ENCODE assay signal across 9 cellular contexts in the genomic region with DNA sequence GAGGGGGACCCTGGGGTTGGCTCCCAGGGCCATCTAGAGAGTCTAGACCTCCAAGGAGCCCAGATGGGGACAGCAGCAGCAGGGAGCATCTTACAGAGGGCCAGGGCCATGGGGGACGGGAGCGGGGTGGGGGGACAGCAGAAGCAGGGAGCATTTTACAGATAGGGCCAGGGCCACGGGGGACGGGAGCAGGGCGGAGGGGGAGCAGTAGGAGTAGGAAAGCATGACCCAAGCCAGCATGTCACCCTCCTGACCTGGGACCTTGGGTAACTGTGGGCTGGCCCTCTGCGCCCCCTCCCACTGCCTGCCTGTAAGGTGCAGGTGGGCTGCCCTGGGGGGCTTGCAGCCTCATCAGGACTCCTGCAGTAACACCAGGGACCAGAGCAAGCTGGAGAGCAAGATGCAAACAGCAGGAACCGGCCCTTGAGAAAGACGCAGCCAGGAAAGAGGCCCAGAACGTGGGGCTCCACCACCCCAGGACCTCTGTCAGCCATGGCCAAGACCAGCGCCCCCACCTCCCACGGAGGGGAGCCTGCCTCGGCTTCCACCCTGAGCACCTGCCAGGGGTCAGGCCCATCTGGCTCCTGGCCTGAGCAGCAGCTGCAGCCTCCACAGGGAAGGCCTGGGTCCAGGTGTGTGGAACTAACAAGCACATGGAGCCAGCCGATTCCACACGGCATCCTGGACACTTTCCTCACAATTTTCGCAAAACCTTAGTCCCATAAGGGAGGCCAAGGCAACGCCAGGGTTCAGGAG. TPM values are rescaled to one million over a fixed set of nuclear protein-coding genes. Genes with fewer than 3 reads are reported as not detected.
DNase-seq lines count a peak whose midpoint lies in the region; ATAC-seq and TF ChIP-seq lines count a peak whose summit lies in the region.
"Had no signal": no experiment of that assay in that cellular context is flagged by ENCODE, and none has a peak within 500 bp of the region (broad histone marks: within the 10 kb centered on the region; RNA-seq: fewer than 3 reads in every experiment).

No MANE protein-coding gene starts in this region.

- ATAC-seq in mucosa of descending colon (no peak), GM18909 (IDR thresholded peaks at IDR 0.05; ENCODE audit: poor library complexity, unreplicated experiment) (no peak), GM21619 (IDR thresholded peaks at IDR 0.05; ENCODE audit: unreplicated experiment) (no peak)

- in situ Hi-C loops in astrocyte of the cerebellum (cut with HindIII; ENCODE audit: low sequenced_read_pairs): no loop called here

- intact Hi-C loops in mucosa of descending colon (cut with DNase I, micrococcal nuclease): no loop called here

- peak overlapping the region; percentile 56 for H3K4me3 ChIP-seq in AG09309 (ENCODE audit: control insufficient read depth, low read depth, low read length)
- peak overlapping the region; percentile 1; the same call in 1 of the 2 replicates for H3K4me3 ChIP-seq in HEK293 (ENCODE audit: low read depth, low read length)
- H3K4me3 ChIP-seq in astrocyte of the cerebellum (ENCODE audit: low read depth, low read length): peak overlapping the region; percentile 64
- H3K4me3 ChIP-seq in mucosa of descending colon: no peak overlapping the region

- DNase-seq in AG09309 (ENCODE audit: low read depth) (no peak), astrocyte of the cerebellum (ENCODE audit: low read depth) (no peak), mucosa of descending colon (peak in 2 of 3 donors; percentile 40 to 59), HT-29 (ENCODE audit: low spot score) (no peak), activated gamma-delta T cell (lab: John Stamatoyannopoulos, UW) (no peak)
- DNase-seq: NCI-H774 had no signal

- no peak for TF ChIP-seq CTCF in AG09309 (IDR thresholded peaks at IDR 0.05; ENCODE audit: control insufficient read depth, insufficient read depth, low read depth, low read length, missing control alignments)
- no peak for TF ChIP-seq CTCF in HEK293 (tag by site-specific recombination; IDR thresholded peaks at IDR 0.05)
- no peak for TF ChIP-seq CTCF in astrocyte of the cerebellum (IDR thresholded peaks at IDR 0.05; ENCODE audit: low read depth, low read length, missing control alignments)
- TF ChIP-seq CTCF in mucosa of descending colon (IDR thresholded peaks at IDR 0.05): no peak

- H3K4me1 ChIP-seq in HEK293 (ENCODE audit: control insufficient read depth, insufficient read depth, low read length): peaks cover 29% of the 10 kb centered on the region
- peaks cover 40% of the 10 kb centered on the region for H3K4me1 ChIP-seq in mucosa of descending colon (ENCODE audit: low read depth)

- no peaks in the 10 kb centered on the region for H3K9me3 ChIP-seq in HEK293 (ENCODE audit: control insufficient read depth, insufficient read depth, low read depth, low read length)
- H3K9me3 ChIP-seq in mucosa of descending colon: no peaks in the 10 kb centered on the region

- H3K27ac ChIP-seq in HEK293 (ENCODE audit: extremely low read depth, low read depth, low read length): peak overlapping the region; percentile 97; the same call in 1 of the 2 replicates

- CTCF ChIA-PET in HEK293 (lab: Yijun Ruan, JAX): interaction anchor here (0.6 to 1.8 kb wide), 5 partner anchors 15 to 582 kb away, joined by 3 to 6 read pairs (median 4); no protein-coding TSS in a partner anchor

- H3K36me3 ChIP-seq in HEK293 (ENCODE audit: control insufficient read depth in 2 of 2, insufficient read depth in 1 of 2, low read length in 2 of 2): peaks cover 0 to 42% of the 10 kb centered on the region in 2 experiments; a peak in 1 of 3 replicates
- H3K36me3 ChIP-seq in mucosa of descending colon (ENCODE audit: low read depth): no peaks in the 10 kb centered on the region

- POLR2A ChIA-PET in HEK293 (lab: Yijun Ruan, JAX): interaction anchor here (1.0 to 2.7 kb wide), 5 partner anchors 8 to 148 kb away, joined by 3 to 17 read pairs (median 3); a partner anchor contains a TSS

TF ChIP-seq in HEK293, 187 proteins besides CTCF, POLR2A, EP300 and RAD21 (continues in another document):
- TF ChIP-seq ZFHX2 (tag by site-specific recombination; conservative IDR thresholded peaks at IDR 0.05): 0 out of 2 replicates have a peak, but pooled peaks have one; percentile 9
- TF ChIP-seq, protein P1, sequence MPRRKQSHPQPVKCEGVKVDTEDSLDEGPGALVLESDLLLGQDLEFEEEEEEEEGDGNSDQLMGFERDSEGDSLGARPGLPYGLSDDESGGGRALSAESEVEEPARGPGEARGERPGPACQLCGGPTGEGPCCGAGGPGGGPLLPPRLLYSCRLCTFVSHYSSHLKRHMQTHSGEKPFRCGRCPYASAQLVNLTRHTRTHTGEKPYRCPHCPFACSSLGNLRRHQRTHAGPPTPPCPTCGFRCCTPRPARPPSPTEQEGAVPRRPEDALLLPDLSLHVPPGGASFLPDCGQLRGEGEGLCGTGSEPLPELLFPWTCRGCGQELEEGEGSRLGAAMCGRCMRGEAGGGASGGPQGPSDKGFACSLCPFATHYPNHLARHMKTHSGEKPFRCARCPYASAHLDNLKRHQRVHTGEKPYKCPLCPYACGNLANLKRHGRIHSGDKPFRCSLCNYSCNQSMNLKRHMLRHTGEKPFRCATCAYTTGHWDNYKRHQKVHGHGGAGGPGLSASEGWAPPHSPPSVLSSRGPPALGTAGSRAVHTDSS (tag by site-specific recombination; IDR thresholded peaks at IDR 0.05): no peak
- no peak for TF ChIP-seq ZNF558 (tag by site-specific recombination; IDR thresholded peaks at IDR 0.05)
- TF ChIP-seq TRIM28 (IDR thresholded peaks at IDR 0.05; ENCODE audit: borderline replicate concordance, low read length): no peak
- TF ChIP-seq ZNF214 (tag by site-specific recombination; IDR thresholded peaks at IDR 0.05; ENCODE audit: borderline replicate concordance): no peak
- TF ChIP-seq, protein P2, sequence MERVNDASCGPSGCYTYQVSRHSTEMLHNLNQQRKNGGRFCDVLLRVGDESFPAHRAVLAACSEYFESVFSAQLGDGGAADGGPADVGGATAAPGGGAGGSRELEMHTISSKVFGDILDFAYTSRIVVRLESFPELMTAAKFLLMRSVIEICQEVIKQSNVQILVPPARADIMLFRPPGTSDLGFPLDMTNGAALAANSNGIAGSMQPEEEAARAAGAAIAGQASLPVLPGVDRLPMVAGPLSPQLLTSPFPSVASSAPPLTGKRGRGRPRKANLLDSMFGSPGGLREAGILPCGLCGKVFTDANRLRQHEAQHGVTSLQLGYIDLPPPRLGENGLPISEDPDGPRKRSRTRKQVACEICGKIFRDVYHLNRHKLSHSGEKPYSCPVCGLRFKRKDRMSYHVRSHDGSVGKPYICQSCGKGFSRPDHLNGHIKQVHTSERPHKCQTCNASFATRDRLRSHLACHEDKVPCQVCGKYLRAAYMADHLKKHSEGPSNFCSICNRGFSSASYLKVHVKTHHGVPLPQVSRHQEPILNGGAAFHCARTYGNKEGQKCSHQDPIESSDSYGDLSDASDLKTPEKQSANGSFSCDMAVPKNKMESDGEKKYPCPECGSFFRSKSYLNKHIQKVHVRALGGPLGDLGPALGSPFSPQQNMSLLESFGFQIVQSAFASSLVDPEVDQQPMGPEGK (tag by site-specific recombination; IDR thresholded peaks at IDR 0.05): peak; percentile 8; the same call in 1 of the 2 replicates
- TF ChIP-seq SCRT1 (tag by site-specific recombination; IDR thresholded peaks at IDR 0.05; ENCODE audit: borderline replicate concordance): no peak
- TF ChIP-seq ZNF670 (tag by site-specific recombination; IDR thresholded peaks at IDR 0.05; ENCODE audit: low read depth): no peak
- no peak for TF ChIP-seq KLF9 (tag by site-specific recombination; IDR thresholded peaks at IDR 0.05; ENCODE audit: low read depth)
- peak; percentile 38; the same call in 1 of the 2 replicates for TF ChIP-seq EGR2 (tag by site-specific recombination; IDR thresholded peaks at IDR 0.05; ENCODE audit: low read depth)
- no peak for TF ChIP-seq ZNF548 (tag by site-specific recombination; IDR thresholded peaks at IDR 0.05)
- TF ChIP-seq ZNF544 (tag by site-specific recombination; IDR thresholded peaks at IDR 0.05): no peak
- no peak for TF ChIP-seq ZNF366 (tag by site-specific recombination; conservative IDR thresholded peaks at IDR 0.05)
- TF ChIP-seq ZNF571 (tag by site-specific recombination; IDR thresholded peaks at IDR 0.05): no peak
- TF ChIP-seq, protein P3, sequence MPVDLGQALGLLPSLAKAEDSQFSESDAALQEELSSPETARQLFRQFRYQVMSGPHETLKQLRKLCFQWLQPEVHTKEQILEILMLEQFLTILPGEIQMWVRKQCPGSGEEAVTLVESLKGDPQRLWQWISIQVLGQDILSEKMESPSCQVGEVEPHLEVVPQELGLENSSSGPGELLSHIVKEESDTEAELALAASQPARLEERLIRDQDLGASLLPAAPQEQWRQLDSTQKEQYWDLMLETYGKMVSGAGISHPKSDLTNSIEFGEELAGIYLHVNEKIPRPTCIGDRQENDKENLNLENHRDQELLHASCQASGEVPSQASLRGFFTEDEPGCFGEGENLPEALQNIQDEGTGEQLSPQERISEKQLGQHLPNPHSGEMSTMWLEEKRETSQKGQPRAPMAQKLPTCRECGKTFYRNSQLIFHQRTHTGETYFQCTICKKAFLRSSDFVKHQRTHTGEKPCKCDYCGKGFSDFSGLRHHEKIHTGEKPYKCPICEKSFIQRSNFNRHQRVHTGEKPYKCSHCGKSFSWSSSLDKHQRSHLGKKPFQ (tag by site-specific recombination; IDR thresholded peaks at IDR 0.05): no peak
- 0 out of 2 replicates have a peak, but pooled peaks have one; percentile 6 for TF ChIP-seq ZIC2 (tag by site-specific recombination; IDR thresholded peaks at IDR 0.05)

RNA-seq across cellular contexts. Expression of a gene that starts 2.4 kb away (rescaled TPM):
- total RNA-seq in mucosa of descending colon: 10 to 100 TPM; 41.9 to 45.4 (median 42.4) TPM
- total RNA-seq in HT-29 (2014; rRNA removed; shearing (Covaris generic)): 42.9 and 49.0 TPM in 2 replicates

RNA-seq across cellular contexts. Expression of a gene that starts 12.3 kb away (rescaled TPM):
- 1 to 10 TPM in 1 of 3 donors, under 1 TPM in 2; 0.32 to 2.1 (median 0.60) TPM for total RNA-seq in mucosa of descending colon
- total RNA-seq in HT-29 (2014; rRNA removed; shearing (Covaris generic)): 0.91 and 2.7 TPM in 2 replicates

RNA-seq across cellular contexts. Expression of a gene that starts 17.5 kb away (rescaled TPM):
- total RNA-seq in mucosa of descending colon: 1 to 10 TPM; 1.3 to 7.9 (median 1.5) TPM
- 1.9 and 2.3 TPM in 2 replicates for total RNA-seq in HT-29 (2014; rRNA removed; shearing (Covaris generic))

RNA-seq across cellular contexts. Expression of a gene that starts 19.4 kb away (rescaled TPM):
- 10 to 100 TPM; 54.5 to 65.4 (median 60.0) TPM for total RNA-seq in mucosa of descending colon
- 258 and 259 TPM in 2 replicates for total RNA-seq in HT-29 (2014; rRNA removed; shearing (Covaris generic))

RNA-seq across cellular contexts. Expression of a gene that starts 23.3 kb away (rescaled TPM):
- 10 to 100 TPM; 42.1 to 75.5 (median 68.8) TPM for total RNA-seq in mucosa of descending colon
- total RNA-seq in HT-29 (2014; rRNA removed; shearing (Covaris generic)): 51.7 and 70.3 TPM in 2 replicates

Comparison
In these comparisons a context has a peak if more than half of its experiments do, and no peak if none do; other contexts are left out.
1. DNase-seq: peak in mucosa of descending colon (2 of 3); none in AG09309 (single experiment), astrocyte of the cerebellum (single experiment), HT-29 (single experiment) and activated gamma-delta T cell (single experiment).